1 cellular context compared by ENCODE assay signal in genomic region chr2:228728961-228729360, GRCh38.
TF ChIP-seq lines count a peak whose summit lies in the region.

No MANE protein-coding gene starts in this region.

TF ChIP-seq in WTC11, 78 proteins besides CTCF, POLR2A, EP300 and RAD21 (continued from another document):
- TF ChIP-seq AFF4 (CRISPR knock-in tag; IDR thresholded peaks at IDR 0.05; ENCODE audit: borderline replicate concordance) (no peak), CDX4 (CRISPR knock-in tag; IDR thresholded peaks at IDR 0.05; ENCODE audit: borderline replicate concordance) (no peak), NR2C2 (CRISPR knock-in tag; IDR thresholded peaks at IDR 0.05) (no peak), PRRX2 (CRISPR knock-in tag; IDR thresholded peaks at IDR 0.05) (no peak), ZMAT4 (CRISPR knock-in tag; IDR thresholded peaks at IDR 0.05) (no peak), CREM (CRISPR knock-in tag; IDR thresholded peaks at IDR 0.05) (no peak), ZNF232 (CRISPR knock-in tag; IDR thresholded peaks at IDR 0.05) (no peak), NFATC4 (CRISPR knock-in tag; IDR thresholded peaks at IDR 0.05) (no peak)
